1 cellular context compared by ENCODE assay signal in the genomic region with DNA sequence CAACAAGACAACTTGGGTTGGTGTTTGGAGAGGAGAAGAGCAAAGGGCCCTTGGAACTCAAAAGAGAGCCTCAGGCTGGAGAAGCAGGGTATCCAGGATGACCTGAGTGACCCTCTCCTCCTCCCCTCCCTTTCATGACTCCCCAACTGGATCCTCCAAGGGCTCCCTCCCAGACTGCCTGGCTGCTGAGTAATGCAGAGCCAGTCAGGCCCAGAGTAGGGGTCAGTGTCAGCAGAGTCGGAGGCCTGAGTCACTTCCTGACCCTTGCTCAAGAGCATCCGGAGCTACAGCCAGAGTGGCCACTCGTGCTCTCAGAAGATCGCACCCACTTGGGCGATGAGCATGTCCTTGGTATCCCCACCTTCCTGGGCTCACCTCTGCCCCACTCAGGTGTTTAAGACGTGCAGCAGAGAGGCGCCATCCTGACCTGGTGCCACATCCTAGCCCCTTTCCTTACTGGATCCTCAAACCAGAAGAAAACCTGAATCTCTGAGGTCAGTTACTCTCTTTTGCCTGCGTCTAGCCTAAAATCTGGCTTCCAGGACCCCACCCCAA.
TF ChIP-seq lines count a peak whose summit lies in the region.

No MANE protein-coding gene starts in this region.

TF ChIP-seq in HepG2, 621 proteins besides CTCF, POLR2A, EP300 and RAD21 (continued from another document and continues in another):
- TF ChIP-seq, protein P1, sequence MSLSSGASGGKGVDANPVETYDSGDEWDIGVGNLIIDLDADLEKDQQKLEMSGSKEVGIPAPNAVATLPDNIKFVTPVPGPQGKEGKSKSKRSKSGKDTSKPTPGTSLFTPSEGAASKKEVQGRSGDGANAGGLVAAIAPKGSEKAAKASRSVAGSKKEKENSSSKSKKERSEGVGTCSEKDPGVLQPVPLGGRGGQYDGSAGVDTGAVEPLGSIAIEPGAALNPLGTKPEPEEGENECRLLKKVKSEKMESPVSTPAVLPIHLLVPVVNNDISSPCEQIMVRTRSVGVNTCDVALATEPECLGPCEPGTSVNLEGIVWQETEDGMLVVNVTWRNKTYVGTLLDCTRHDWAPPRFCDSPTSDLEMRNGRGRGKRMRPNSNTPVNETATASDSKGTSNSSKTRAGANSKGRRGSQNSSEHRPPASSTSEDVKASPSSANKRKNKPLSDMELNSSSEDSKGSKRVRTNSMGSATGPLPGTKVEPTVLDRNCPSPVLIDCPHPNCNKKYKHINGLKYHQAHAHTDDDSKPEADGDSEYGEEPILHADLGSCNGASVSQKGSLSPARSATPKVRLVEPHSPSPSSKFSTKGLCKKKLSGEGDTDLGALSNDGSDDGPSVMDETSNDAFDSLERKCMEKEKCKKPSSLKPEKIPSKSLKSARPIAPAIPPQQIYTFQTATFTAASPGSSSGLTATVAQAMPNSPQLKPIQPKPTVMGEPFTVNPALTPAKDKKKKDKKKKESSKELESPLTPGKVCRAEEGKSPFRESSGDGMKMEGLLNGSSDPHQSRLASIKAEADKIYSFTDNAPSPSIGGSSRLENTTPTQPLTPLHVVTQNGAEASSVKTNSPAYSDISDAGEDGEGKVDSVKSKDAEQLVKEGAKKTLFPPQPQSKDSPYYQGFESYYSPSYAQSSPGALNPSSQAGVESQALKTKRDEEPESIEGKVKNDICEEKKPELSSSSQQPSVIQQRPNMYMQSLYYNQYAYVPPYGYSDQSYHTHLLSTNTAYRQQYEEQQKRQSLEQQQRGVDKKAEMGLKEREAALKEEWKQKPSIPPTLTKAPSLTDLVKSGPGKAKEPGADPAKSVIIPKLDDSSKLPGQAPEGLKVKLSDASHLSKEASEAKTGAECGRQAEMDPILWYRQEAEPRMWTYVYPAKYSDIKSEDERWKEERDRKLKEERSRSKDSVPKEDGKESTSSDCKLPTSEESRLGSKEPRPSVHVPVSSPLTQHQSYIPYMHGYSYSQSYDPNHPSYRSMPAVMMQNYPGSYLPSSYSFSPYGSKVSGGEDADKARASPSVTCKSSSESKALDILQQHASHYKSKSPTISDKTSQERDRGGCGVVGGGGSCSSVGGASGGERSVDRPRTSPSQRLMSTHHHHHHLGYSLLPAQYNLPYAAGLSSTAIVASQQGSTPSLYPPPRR (CRISPR knock-in tag; IDR thresholded peaks at IDR 0.05; ENCODE audit: borderline replicate concordance) = no peak
- TF ChIP-seq NCOA5 (CRISPR knock-in tag; IDR thresholded peaks at IDR 0.05) (no peak), ZNF713 (CRISPR knock-in tag; IDR thresholded peaks at IDR 0.05) (no peak), PCBP1 (IDR thresholded peaks at IDR 0.05; ENCODE audit: borderline replicate concordance, low read depth, low read length) (no peak), PTBP1 (IDR thresholded peaks at IDR 0.05; ENCODE audit: low read depth, low read length, poor library complexity, severe bottlenecking) (no peak), ZZZ3 (CRISPR knock-in tag; IDR thresholded peaks at IDR 0.05; ENCODE audit: borderline replicate concordance) (no peak), IRF2 (CRISPR knock-in tag; IDR thresholded peaks at IDR 0.05) (peak; percentile 71), ZNF768 (CRISPR knock-in tag; IDR thresholded peaks at IDR 0.05) (no peak), ARHGAP35 (CRISPR knock-in tag; IDR thresholded peaks at IDR 0.05; ENCODE audit: borderline replicate concordance) (no peak), ZMAT3 (CRISPR knock-in tag; conservative IDR thresholded peaks at IDR 0.05) (no peak; the same call in 1 of the 2 replicates), RARG (CRISPR knock-in tag; IDR thresholded peaks at IDR 0.05; ENCODE audit: low read depth) (no peak), CBX1 (IDR thresholded peaks at IDR 0.05; ENCODE audit: low read depth) (no peak), ZMYM2 (CRISPR knock-in tag; IDR thresholded peaks at IDR 0.05) (peak; percentile 81; the same call in 1 of the 2 replicates), NFATC3 (CRISPR knock-in tag; IDR thresholded peaks at IDR 0.05) (no peak), MAF1 (CRISPR knock-in tag; IDR thresholded peaks at IDR 0.05; ENCODE audit: borderline replicate concordance) (no peak), RBFOX2 (IDR thresholded peaks at IDR 0.05; ENCODE audit: low read depth, low read length) (no peak), ZNF446 (CRISPR knock-in tag; IDR thresholded peaks at IDR 0.05) (no peak), ZNF558 (CRISPR knock-in tag; IDR thresholded peaks at IDR 0.05; ENCODE audit: borderline replicate concordance) (no peak), ZFY (CRISPR knock-in tag; IDR thresholded peaks at IDR 0.05) (peak; percentile 41; the same call in 1 of the 2 replicates), KAT2B (IDR thresholded peaks at IDR 0.05; ENCODE audit: borderline replicate concordance, low read depth, low read length) (no peak), ZFAT (CRISPR knock-in tag; conservative IDR thresholded peaks at IDR 0.05) (no peak), NPAS2 (CRISPR knock-in tag; IDR thresholded peaks at IDR 0.05; ENCODE audit: borderline replicate concordance) (no peak)
- TF ChIP-seq, protein P2, sequence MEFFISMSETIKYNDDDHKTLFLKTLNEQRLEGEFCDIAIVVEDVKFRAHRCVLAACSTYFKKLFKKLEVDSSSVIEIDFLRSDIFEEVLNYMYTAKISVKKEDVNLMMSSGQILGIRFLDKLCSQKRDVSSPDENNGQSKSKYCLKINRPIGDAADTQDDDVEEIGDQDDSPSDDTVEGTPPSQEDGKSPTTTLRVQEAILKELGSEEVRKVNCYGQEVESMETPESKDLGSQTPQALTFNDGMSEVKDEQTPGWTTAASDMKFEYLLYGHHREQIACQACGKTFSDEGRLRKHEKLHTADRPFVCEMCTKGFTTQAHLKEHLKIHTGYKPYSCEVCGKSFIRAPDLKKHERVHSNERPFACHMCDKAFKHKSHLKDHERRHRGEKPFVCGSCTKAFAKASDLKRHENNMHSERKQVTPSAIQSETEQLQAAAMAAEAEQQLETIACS (CRISPR knock-in tag; IDR thresholded peaks at IDR 0.05) = no peak
- TF ChIP-seq, protein P3, sequence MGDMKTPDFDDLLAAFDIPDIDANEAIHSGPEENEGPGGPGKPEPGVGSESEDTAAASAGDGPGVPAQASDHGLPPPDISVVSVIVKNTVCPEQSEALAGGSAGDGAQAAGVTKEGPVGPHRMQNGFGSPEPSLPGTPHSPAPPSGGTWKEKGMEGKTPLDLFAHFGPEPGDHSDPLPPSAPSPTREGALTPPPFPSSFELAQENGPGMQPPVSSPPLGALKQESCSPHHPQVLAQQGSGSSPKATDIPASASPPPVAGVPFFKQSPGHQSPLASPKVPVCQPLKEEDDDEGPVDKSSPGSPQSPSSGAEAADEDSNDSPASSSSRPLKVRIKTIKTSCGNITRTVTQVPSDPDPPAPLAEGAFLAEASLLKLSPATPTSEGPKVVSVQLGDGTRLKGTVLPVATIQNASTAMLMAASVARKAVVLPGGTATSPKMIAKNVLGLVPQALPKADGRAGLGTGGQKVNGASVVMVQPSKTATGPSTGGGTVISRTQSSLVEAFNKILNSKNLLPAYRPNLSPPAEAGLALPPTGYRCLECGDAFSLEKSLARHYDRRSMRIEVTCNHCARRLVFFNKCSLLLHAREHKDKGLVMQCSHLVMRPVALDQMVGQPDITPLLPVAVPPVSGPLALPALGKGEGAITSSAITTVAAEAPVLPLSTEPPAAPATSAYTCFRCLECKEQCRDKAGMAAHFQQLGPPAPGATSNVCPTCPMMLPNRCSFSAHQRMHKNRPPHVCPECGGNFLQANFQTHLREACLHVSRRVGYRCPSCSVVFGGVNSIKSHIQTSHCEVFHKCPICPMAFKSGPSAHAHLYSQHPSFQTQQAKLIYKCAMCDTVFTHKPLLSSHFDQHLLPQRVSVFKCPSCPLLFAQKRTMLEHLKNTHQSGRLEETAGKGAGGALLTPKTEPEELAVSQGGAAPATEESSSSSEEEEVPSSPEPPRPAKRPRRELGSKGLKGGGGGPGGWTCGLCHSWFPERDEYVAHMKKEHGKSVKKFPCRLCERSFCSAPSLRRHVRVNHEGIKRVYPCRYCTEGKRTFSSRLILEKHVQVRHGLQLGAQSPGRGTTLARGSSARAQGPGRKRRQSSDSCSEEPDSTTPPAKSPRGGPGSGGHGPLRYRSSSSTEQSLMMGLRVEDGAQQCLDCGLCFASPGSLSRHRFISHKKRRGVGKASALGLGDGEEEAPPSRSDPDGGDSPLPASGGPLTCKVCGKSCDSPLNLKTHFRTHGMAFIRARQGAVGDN (CRISPR knock-in tag; IDR thresholded peaks at IDR 0.05) = peak; percentile 96
- TF ChIP-seq, protein P4, sequence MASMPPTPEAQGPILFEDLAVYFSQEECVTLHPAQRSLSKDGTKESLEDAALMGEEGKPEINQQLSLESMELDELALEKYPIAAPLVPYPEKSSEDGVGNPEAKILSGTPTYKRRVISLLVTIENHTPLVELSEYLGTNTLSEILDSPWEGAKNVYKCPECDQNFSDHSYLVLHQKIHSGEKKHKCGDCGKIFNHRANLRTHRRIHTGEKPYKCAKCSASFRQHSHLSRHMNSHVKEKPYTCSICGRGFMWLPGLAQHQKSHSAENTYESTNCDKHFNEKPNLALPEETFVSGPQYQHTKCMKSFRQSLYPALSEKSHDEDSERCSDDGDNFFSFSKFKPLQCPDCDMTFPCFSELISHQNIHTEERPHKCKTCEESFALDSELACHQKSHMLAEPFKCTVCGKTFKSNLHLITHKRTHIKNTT (CRISPR knock-in tag; IDR thresholded peaks at IDR 0.05) = no peak
- TF ChIP-seq, protein P5, sequence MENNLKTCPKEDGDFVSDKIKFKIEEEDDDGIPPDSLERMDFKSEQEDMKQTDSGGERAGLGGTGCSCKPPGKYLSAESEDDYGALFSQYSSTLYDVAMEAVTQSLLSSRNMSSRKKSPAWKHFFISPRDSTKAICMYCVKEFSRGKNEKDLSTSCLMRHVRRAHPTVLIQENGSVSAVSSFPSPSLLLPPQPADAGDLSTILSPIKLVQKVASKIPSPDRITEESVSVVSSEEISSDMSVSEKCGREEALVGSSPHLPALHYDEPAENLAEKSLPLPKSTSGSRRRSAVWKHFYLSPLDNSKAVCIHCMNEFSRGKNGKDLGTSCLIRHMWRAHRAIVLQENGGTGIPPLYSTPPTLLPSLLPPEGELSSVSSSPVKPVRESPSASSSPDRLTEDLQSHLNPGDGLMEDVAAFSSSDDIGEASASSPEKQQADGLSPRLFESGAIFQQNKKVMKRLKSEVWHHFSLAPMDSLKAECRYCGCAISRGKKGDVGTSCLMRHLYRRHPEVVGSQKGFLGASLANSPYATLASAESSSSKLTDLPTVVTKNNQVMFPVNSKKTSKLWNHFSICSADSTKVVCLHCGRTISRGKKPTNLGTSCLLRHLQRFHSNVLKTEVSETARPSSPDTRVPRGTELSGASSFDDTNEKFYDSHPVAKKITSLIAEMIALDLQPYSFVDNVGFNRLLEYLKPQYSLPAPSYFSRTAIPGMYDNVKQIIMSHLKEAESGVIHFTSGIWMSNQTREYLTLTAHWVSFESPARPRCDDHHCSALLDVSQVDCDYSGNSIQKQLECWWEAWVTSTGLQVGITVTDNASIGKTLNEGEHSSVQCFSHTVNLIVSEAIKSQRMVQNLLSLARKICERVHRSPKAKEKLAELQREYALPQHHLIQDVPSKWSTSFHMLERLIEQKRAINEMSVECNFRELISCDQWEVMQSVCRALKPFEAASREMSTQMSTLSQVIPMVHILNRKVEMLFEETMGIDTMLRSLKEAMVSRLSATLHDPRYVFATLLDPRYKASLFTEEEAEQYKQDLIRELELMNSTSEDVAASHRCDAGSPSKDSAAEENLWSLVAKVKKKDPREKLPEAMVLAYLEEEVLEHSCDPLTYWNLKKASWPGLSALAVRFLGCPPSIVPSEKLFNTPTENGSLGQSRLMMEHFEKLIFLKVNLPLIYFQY (CRISPR knock-in tag; IDR thresholded peaks at IDR 0.05; ENCODE audit: borderline replicate concordance) = peak; percentile 44; the same call in 1 of the 2 replicates
- TF ChIP-seq, protein P6, sequence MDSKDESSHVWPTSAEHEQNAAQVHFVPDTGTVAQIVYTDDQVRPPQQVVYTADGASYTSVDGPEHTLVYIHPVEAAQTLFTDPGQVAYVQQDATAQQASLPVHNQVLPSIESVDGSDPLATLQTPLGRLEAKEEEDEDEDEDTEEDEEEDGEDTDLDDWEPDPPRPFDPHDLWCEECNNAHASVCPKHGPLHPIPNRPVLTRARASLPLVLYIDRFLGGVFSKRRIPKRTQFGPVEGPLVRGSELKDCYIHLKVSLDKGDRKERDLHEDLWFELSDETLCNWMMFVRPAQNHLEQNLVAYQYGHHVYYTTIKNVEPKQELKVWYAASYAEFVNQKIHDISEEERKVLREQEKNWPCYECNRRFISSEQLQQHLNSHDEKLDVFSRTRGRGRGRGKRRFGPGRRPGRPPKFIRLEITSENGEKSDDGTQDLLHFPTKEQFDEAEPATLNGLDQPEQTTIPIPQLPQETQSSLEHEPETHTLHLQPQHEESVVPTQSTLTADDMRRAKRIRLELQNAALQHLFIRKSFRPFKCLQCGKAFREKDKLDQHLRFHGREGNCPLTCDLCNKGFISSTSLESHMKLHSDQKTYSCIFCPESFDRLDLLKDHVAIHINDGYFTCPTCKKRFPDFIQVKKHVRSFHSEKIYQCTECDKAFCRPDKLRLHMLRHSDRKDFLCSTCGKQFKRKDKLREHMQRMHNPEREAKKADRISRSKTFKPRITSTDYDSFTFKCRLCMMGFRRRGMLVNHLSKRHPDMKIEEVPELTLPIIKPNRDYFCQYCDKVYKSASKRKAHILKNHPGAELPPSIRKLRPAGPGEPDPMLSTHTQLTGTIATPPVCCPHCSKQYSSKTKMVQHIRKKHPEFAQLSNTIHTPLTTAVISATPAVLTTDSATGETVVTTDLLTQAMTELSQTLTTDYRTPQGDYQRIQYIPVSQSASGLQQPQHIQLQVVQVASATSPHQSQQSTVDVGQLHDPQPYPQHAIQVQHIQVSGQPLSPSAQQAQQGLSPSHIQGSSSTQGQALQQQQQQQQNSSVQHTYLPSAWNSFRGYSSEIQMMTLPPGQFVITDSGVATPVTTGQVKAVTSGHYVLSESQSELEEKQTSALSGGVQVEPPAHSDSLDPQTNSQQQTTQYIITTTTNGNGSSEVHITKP (CRISPR knock-in tag; IDR thresholded peaks at IDR 0.05; ENCODE audit: low read depth) = peak; percentile 56; the same call in 1 of the 2 replicates
- TF ChIP-seq, protein P7, sequence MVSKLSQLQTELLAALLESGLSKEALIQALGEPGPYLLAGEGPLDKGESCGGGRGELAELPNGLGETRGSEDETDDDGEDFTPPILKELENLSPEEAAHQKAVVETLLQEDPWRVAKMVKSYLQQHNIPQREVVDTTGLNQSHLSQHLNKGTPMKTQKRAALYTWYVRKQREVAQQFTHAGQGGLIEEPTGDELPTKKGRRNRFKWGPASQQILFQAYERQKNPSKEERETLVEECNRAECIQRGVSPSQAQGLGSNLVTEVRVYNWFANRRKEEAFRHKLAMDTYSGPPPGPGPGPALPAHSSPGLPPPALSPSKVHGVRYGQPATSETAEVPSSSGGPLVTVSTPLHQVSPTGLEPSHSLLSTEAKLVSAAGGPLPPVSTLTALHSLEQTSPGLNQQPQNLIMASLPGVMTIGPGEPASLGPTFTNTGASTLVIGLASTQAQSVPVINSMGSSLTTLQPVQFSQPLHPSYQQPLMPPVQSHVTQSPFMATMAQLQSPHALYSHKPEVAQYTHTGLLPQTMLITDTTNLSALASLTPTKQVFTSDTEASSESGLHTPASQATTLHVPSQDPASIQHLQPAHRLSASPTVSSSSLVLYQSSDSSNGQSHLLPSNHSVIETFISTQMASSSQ (IDR thresholded peaks at IDR 0.05; ENCODE audit: low read depth) = no peak
- TF ChIP-seq, protein P7 (CRISPR knock-in tag; IDR thresholded peaks at IDR 0.05; ENCODE audit: borderline replicate concordance) = no peak
